8 cellular contexts compared by ENCODE assay signal in the genomic region with DNA sequence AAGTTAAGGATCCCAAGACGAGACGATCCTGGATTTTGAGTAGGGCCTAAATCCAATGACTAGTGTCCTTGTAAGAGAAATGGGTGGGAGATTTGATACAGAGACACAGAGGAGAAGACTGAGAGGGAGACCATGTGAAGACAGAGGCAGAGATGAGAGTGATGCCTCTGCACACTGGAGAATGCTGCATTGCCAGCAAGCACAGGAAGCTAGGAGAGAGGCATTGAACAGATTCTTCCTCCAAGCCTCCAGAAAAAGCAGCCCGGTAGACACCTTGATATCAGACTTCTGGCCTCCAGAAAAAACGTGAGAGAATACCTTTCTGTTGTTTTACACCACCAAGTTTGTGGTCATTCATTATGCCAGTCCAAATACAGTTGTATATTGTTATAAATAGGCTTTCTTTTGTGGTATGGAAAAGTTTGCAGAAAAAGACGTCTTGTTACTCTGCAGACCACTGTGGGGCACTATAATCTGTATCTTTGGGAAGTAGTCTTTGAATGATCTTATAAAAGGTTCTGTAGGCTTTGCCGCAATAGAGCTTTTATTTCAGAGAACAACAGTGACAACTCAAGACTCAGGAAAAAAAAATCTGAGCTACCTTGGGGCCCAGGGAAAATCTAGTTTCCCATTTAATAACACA. TPM values are rescaled to one million over a fixed set of nuclear protein-coding genes. Genes with fewer than 3 reads are reported as not detected.
A peak's percentile ranks its signal among the peaks of the same experiment; 100 is the strongest.
DNase-seq lines count a peak whose midpoint lies in the region; TF ChIP-seq lines count a peak whose summit lies in the region.

No MANE protein-coding gene starts in this region.

- no peaks in the 10 kb centered on the region for H3K27me3 ChIP-seq in GM06990 (replicated peaks; ENCODE audit: control insufficient read depth, insufficient read depth, low read length)

- intact Hi-C loops in activated CD4-positive, alpha-beta T cell treated with anti-CD3 and anti-CD28 coated beads, Interleukin-2, amount 10 ng/mL, durations not matched to agents 24 days and 14 days (cut with micrococcal nuclease), result loop anchor here (5.0 kb wide), 1 partner anchor 1357 kb away; no protein-coding TSS in a partner anchor

- no peak overlapping the region for H3K27ac Mint-ChIP-seq in nephron progenitor cell
- no peak overlapping the region for H3K27ac Mint-ChIP-seq in activated CD4-positive, alpha-beta T cell treated with anti-CD3 and anti-CD28 coated beads, Interleukin-2, amount 10 ng/mL, durations not matched to agents 24 days and 14 days

- no peak overlapping the region for H3K4me3 Mint-ChIP-seq in nephron progenitor cell
- H3K4me3 Mint-ChIP-seq in activated CD4-positive, alpha-beta T cell treated with anti-CD3 and anti-CD28 coated beads, Interleukin-2, amount 10 ng/mL, durations not matched to agents 24 days and 14 days, result no peak overlapping the region

- no peaks in the 10 kb centered on the region for H3K9me3 Mint-ChIP-seq in nephron progenitor cell
- no peaks in the 10 kb centered on the region for H3K9me3 Mint-ChIP-seq in activated CD4-positive, alpha-beta T cell treated with anti-CD3 and anti-CD28 coated beads, Interleukin-2, amount 10 ng/mL, durations not matched to agents 24 days and 14 days

- TF ChIP-seq CTCF in GM06990 (IDR thresholded peaks at IDR 0.05; ENCODE audit: insufficient read depth, low read length, poor library complexity, severe bottlenecking), result peak; percentile 45
- peak; percentile 57 for TF ChIP-seq CTCF in choroid plexus epithelial cell (conservative IDR thresholded peaks at IDR 0.05; ENCODE audit: low read depth, low read length)
- peak; percentile 13 for TF ChIP-seq CTCF in nephron progenitor cell (IDR thresholded peaks at IDR 0.05)

- no peaks in the 10 kb centered on the region for H3K36me3 ChIP-seq in GM06990 (ENCODE audit: control insufficient read depth, insufficient read depth, low read length)

- H3K27me3 Mint-ChIP-seq in nephron progenitor cell (ENCODE audit: low read depth, poor library complexity), result peaks cover 16% of the 10 kb centered on the region
- H3K27me3 Mint-ChIP-seq in activated CD4-positive, alpha-beta T cell treated with anti-CD3 and anti-CD28 coated beads, Interleukin-2, amount 10 ng/mL, durations not matched to agents 24 days and 14 days, result peaks cover 11% of the 10 kb centered on the region

- no peak for DNase-seq in GM06990 (ENCODE audit: extremely low read depth, insufficient read length)
- peak; percentile 8 for DNase-seq in LoVo (ENCODE audit: low spot score)
- peak; percentile 79 for DNase-seq in choroid plexus epithelial cell (ENCODE audit: low read depth)
- no peak for DNase-seq in nephron progenitor cell
- DNase-seq in T-helper 9 cell, result no peak
- no peak for DNase-seq in HUDEP-2 (lab: John Stamatoyannopoulos, UW; ENCODE audit: unreplicated experiment in 76 of 76)
- no peak for DNase-seq in activated CD4-positive, CD25-positive, alpha-beta regulatory T cell treated with anti-CD3 and anti-CD28 coated beads, Interleukin-2, amount 50 U/mL, for 72 hours
- DNase-seq in activated CD4-positive, alpha-beta T cell treated with anti-CD3 and anti-CD28 coated beads, Interleukin-2, amount 10 ng/mL, durations not matched to agents 24 days and 14 days, result no peak

- H3K4me3 ChIP-seq in GM06990 (replicated peaks; ENCODE audit: low read depth, low read length) (no peak overlapping the region), choroid plexus epithelial cell (ENCODE audit: low read depth, low read length) (peak overlapping the region; percentile 6)

- no peaks in the 10 kb centered on the region for H3K36me3 Mint-ChIP-seq in nephron progenitor cell (ENCODE audit: low read depth)
- H3K36me3 Mint-ChIP-seq in activated CD4-positive, alpha-beta T cell treated with anti-CD3 and anti-CD28 coated beads, Interleukin-2, amount 10 ng/mL, durations not matched to agents 24 days and 14 days (ENCODE audit: low read depth), result no peaks in the 10 kb centered on the region

- no peaks in the 10 kb centered on the region for H3K4me1 Mint-ChIP-seq in nephron progenitor cell
- H3K4me1 Mint-ChIP-seq in activated CD4-positive, alpha-beta T cell treated with anti-CD3 and anti-CD28 coated beads, Interleukin-2, amount 10 ng/mL, durations not matched to agents 24 days and 14 days, result peaks cover 2% of the 10 kb centered on the region

RNA-seq across cellular contexts. Expression of a gene that starts 17.9 kb away (rescaled TPM):
- total RNA-seq in activated CD4-positive, alpha-beta T cell treated with anti-CD3 and anti-CD28 coated beads, Interleukin-2, amount 10 ng/mL, durations not matched to agents 24 days and 14 days, result 77.8 and 81.0 TPM in 2 replicates

Comparison
In these comparisons a context has a peak if more than half of its experiments do, and no peak if none do; other contexts are left out.
1. DNase-seq: peak in LoVo (single experiment) and choroid plexus epithelial cell (single experiment); none in GM06990 (single experiment), nephron progenitor cell (single experiment), T-helper 9 cell (single experiment), HUDEP-2 (0 of 76), activated CD4-positive, CD25-positive, alpha-beta regulatory T cell treated with anti-CD3 and anti-CD28 coated beads, Interleukin-2, amount 50 U/mL, for 72 hours (single experiment) and activated CD4-positive, alpha-beta T cell treated with anti-CD3 and anti-CD28 coated beads, Interleukin-2, amount 10 ng/mL, durations not matched to agents 24 days and 14 days (single experiment).
2. Peak in every context shown above with its lines, with median percentiles within 50 percentile points of each other: CTCF ChIP-seq.